Comparison of ENCODE assay signal across 8 cellular contexts in genomic region chr13:99501952-99502310, GRCh38. TPM values are rescaled to one million over a fixed set of nuclear protein-coding genes. Genes with fewer than 3 reads are reported as not detected.
DNase-seq lines count a peak whose midpoint lies in the region; ATAC-seq and TF ChIP-seq lines count a peak whose summit lies in the region.

No MANE protein-coding gene starts in this region.

- ATAC-seq in esophagus mucosa (peak; percentile 13), GM21528 (IDR thresholded peaks at IDR 0.05; ENCODE audit: low FRiP score, unreplicated experiment) (no peak), HG03045 (IDR thresholded peaks at IDR 0.05; ENCODE audit: unreplicated experiment) (no peak)

- H3K36me3 Mint-ChIP-seq in HFFc6 (ENCODE audit: low read depth) (peaks cover 17% of the 10 kb centered on the region), nephron progenitor cell (ENCODE audit: low read depth) (peaks cover 29% of the 10 kb centered on the region)

- DNase-seq in AG09309 (ENCODE audit: low read depth) (no peak), HFFc6 (no peak), nephron progenitor cell (peak; percentile 40), mesenteric fat pad (ENCODE audit: low spot score) (no peak)
- peak; percentile 32 to 43 for DNase-seq in activated CD4-positive, alpha-beta T cell treated with anti-CD3 and anti-CD28 coated beads for 4 hours

- H3K4me3 ChIP-seq in AG09309 (ENCODE audit: control insufficient read depth, low read depth, low read length): peak overlapping the region; percentile 85

- peak overlapping the region; percentile 94 for H3K27ac Mint-ChIP-seq in HFFc6
- H3K27ac Mint-ChIP-seq in nephron progenitor cell: peak overlapping the region; percentile 99

- H3K9me3 Mint-ChIP-seq in HFFc6: peaks cover 3% of the 10 kb centered on the region; the same call in 1 of the 2 replicates
- H3K9me3 Mint-ChIP-seq in nephron progenitor cell: peaks cover 30% of the 10 kb centered on the region

- H3K4me1 Mint-ChIP-seq in HFFc6 (ENCODE audit: low read depth) (peaks cover 78% of the 10 kb centered on the region), nephron progenitor cell (peaks cover 54% of the 10 kb centered on the region)

- H3K4me3 Mint-ChIP-seq in HFFc6 (peak overlapping the region; percentile 96), nephron progenitor cell (peak overlapping the region; percentile 100)

- no peak for TF ChIP-seq CTCF in AG09309 (IDR thresholded peaks at IDR 0.05; ENCODE audit: control insufficient read depth, insufficient read depth, low read depth, low read length, missing control alignments)
- no peak for TF ChIP-seq CTCF in HFFc6 (IDR thresholded peaks at IDR 0.05)
- TF ChIP-seq CTCF in nephron progenitor cell (IDR thresholded peaks at IDR 0.05): no peak

- peaks cover 7% of the 10 kb centered on the region for H3K27me3 Mint-ChIP-seq in HFFc6 (ENCODE audit: insufficient read depth)
- peaks cover 4% of the 10 kb centered on the region for H3K27me3 Mint-ChIP-seq in nephron progenitor cell (ENCODE audit: low read depth, poor library complexity)

RNA-seq across cellular contexts. Expression of gene TM9SF2, which starts 0.7 kb away (rescaled TPM):
- 100 to 1,000 TPM; 101 to 127 (median 122) TPM for total RNA-seq in HFFc6 (2021; fragmentation: NEBNext Ultra II Directional; extraction: Animal tissue kit (Norgen Biotek cat#: 25700))
- total RNA-seq in esophagus mucosa (57.5 TPM), mesenteric fat pad (91.4 TPM)

Comparison
In these comparisons a context has a peak if more than half of its experiments do, and no peak if none do; other contexts are left out.
1. DNase-seq: peak in activated CD4-positive, alpha-beta T cell treated with anti-CD3 and anti-CD28 coated beads for 4 hours (2 of 2) and nephron progenitor cell (single experiment); none in AG09309 (single experiment), HFFc6 (single experiment) and mesenteric fat pad (single experiment).